Comparison of ENCODE assay signal across 21 cellular contexts in genomic region chr4:80206111-80206510, GRCh38.
"Had no signal": no experiment of that assay in that cellular context is flagged by ENCODE, and none has a peak within 500 bp of the region (broad histone marks: within the 10 kb centered on the region; RNA-seq: fewer than 3 reads in every experiment).

No MANE protein-coding gene starts in this region.

- H3K4me3 Mint-ChIP-seq: effector memory CD8-positive, alpha-beta T cell; naive thymus-derived CD4-positive, alpha-beta T cell; nephron; neural progenitor cell; stimulated activated effector memory CD8-positive, alpha-beta T cell treated with anti-CD3 and anti-CD28 coated beads, Interleukin-12 subunit alpha, Interleukin-12 subunit beta, amount 100 ng/mL, for 72 hours had no signal

- DNase-seq: cortex of kidney; effector memory CD8-positive, alpha-beta T cell; hypothalamus; midbrain; naive thymus-derived CD4-positive, alpha-beta T cell; stimulated activated CD4-positive, alpha-beta T cell treated with anti-CD3 and anti-CD28 coated beads, Interleukin-2, amount 100 ng/mL, for 24 hours; stimulated activated CD4-positive, alpha-beta T cell treated with anti-CD3 and anti-CD28 coated beads, Interleukin-4, amount 100 ng/mL, for 24 hours; stimulated activated naive CD4-positive, alpha-beta T cell treated with Interleukin-2 at 50 U/mL for 16 hours; stomach; thyroid gland; trophoblast cell had no signal

- H2AFZ ChIP-seq: neural progenitor cell had no signal

- FAIRE-seq: endometrium, frontal cortex, keratinocyte had no signal

- H3K4me1 ChIP-seq: prostate gland had no signal

- H3K27me3 ChIP-seq: vagina had no signal

- H3K9me3 ChIP-seq: prostate gland, right atrium auricular region, stomach, thyroid gland, vagina had no signal

- H3K27ac Mint-ChIP-seq: effector memory CD8-positive, alpha-beta T cell; naive thymus-derived CD4-positive, alpha-beta T cell; nephron; neural progenitor cell; stimulated activated effector memory CD8-positive, alpha-beta T cell treated with anti-CD3 and anti-CD28 coated beads, Interleukin-12 subunit alpha, Interleukin-12 subunit beta, amount 100 ng/mL, for 72 hours had no signal

- H3K9ac ChIP-seq: neural progenitor cell had no signal

- H3K9me3 Mint-ChIP-seq: effector memory CD8-positive, alpha-beta T cell; naive thymus-derived CD4-positive, alpha-beta T cell; stimulated activated effector memory CD8-positive, alpha-beta T cell treated with anti-CD3 and anti-CD28 coated beads, Interleukin-12 subunit alpha, Interleukin-12 subunit beta, amount 100 ng/mL, for 72 hours had no signal

- H3K27me3 Mint-ChIP-seq: effector memory CD8-positive, alpha-beta T cell had no signal

- H3K4me3 ChIP-seq: lung, neural progenitor cell, prostate gland, stomach, thyroid gland, vagina had no signal

- H3K36me3 ChIP-seq: neural progenitor cell, prostate gland, right atrium auricular region, stomach, thyroid gland, vagina had no signal

- H3K27ac ChIP-seq: neural progenitor cell, prostate gland, stomach, thyroid gland, vagina had no signal
